Comparison of ENCODE assay signal across 25 cellular contexts in genomic region chr1:26909951-26910342, GRCh38. TPM values are rescaled to one million over a fixed set of nuclear protein-coding genes. Genes with fewer than 3 reads are reported as not detected.
"Had no signal": no experiment of that assay in that cellular context is flagged by ENCODE, and none has a peak within 500 bp of the region (broad histone marks: within the 10 kb centered on the region; RNA-seq: fewer than 3 reads in every experiment).

No MANE protein-coding gene starts in this region.

- H3K4me1 ChIP-seq: esophagus muscularis mucosa had no signal

- H2AFZ ChIP-seq: parathyroid adenoma had no signal

- H3K27me3 ChIP-seq: esophagus muscularis mucosa, gastrocnemius medialis, heart right ventricle had no signal

- H3K27ac Mint-ChIP-seq: immature natural killer cell, nephron progenitor cell had no signal

- DNase-seq: effector memory CD4-positive, alpha-beta T cell; gastrocnemius medialis; heart right ventricle; immature natural killer cell; left ventricle myocardium inferior; mesenchymal stem cell; midbrain; naive B cell; nephron progenitor cell; psoas muscle; retina; stimulated activated CD4-positive, alpha-beta T cell treated with anti-CD3 and anti-CD28 coated beads, Interleukin-12 subunit alpha, Interleukin-12 subunit beta, amount 100 ng/mL, for 4 hours; stimulated activated naive CD4-positive, alpha-beta T cell; trophoblast cell had no signal

- H3K9me3 Mint-ChIP-seq: immature natural killer cell, naive B cell, nephron progenitor cell had no signal

- FAIRE-seq: keratinocyte, urothelium cell line had no signal

- H3K4me3 ChIP-seq: esophagus muscularis mucosa, gastrocnemius medialis, heart right ventricle, left ventricle myocardium inferior, lung, psoas muscle had no signal

- H3K27ac ChIP-seq: epithelial cell of prostate, esophagus muscularis mucosa, gastrocnemius medialis, heart right ventricle, left ventricle myocardium inferior, parathyroid adenoma, psoas muscle had no signal

- ATAC-seq: gastrocnemius medialis, heart right ventricle, psoas muscle, sciatic nerve had no signal

- H3K9ac ChIP-seq: parathyroid adenoma had no signal

- H3K9me3 ChIP-seq: esophagus muscularis mucosa, gastrocnemius medialis, heart right ventricle, left ventricle myocardium inferior, psoas muscle had no signal

- H3K4me3 Mint-ChIP-seq: immature natural killer cell, naive B cell, nephron progenitor cell had no signal

- H3K36me3 Mint-ChIP-seq: immature natural killer cell, naive B cell had no signal

- H3K4me1 Mint-ChIP-seq: immature natural killer cell, naive B cell, nephron progenitor cell had no signal

- H3K79me2 ChIP-seq: parathyroid adenoma had no signal

- H3K36me3 ChIP-seq: gastrocnemius medialis, left ventricle myocardium inferior had no signal

RNA-seq across cellular contexts. Expression of gene NR0B2, which starts 3.8 kb away (rescaled TPM):
- total RNA-seq: cerebellum, esophagus muscularis mucosa, fibroblast of villous mesenchyme, omental fat pad, sciatic nerve, skeletal muscle tissue had no signal
- polyA plus RNA-seq: immature natural killer cell, keratinocyte had no signal

RNA-seq across cellular contexts. Expression of gene SFN, which starts 47.0 kb away (rescaled TPM):
- total RNA-seq: cerebellum, skeletal muscle tissue had no signal
- polyA plus RNA-seq: immature natural killer cell had no signal
